In the genomic region with DNA sequence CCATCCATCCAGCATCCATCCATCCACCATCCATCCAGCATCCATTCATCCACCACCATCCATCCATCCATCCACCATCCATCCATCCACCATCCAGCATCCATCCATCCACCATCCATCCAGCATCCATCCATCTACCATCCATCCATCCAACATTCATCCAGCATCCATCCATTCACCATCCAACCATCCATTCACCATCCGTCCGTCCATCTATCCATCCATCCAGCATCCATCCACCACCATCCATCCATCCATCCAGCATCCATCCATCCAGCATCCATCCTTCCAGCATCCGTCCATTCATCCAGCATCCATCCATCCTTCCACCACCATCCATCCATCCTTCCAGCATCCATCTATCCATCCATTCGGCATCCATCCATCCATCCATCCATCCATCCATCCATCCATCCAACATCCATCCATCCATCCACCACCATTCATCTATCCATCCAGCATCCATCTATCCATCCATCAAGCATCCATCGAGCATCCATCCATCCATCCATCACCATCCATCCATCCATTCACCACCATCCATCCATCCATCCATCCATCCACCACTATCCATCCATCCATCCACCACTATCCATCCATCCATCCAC, we compare ENCODE assay signal across 2 cellular contexts.
TF ChIP-seq lines count a peak whose summit lies in the region.

No MANE protein-coding gene starts in this region.

TF ChIP-seq in GM12891, 5 proteins besides CTCF, POLR2A, EP300 and RAD21:
- TF ChIP-seq TAF1 (IDR thresholded peaks at IDR 0.05; ENCODE audit: low read depth, low read length) (no peak), POLR2AphosphoS5 (IDR thresholded peaks at IDR 0.05; ENCODE audit: low read depth, low read length) (no peak), SPI1 (IDR thresholded peaks at IDR 0.05; ENCODE audit: low read depth, low read length) (no peak), POU2F2 (IDR thresholded peaks at IDR 0.05; ENCODE audit: low read depth, low read length) (no peak)

TF ChIP-seq in H1, 55 proteins besides CTCF, POLR2A, EP300 and RAD21:
- TF ChIP-seq, protein P1, sequence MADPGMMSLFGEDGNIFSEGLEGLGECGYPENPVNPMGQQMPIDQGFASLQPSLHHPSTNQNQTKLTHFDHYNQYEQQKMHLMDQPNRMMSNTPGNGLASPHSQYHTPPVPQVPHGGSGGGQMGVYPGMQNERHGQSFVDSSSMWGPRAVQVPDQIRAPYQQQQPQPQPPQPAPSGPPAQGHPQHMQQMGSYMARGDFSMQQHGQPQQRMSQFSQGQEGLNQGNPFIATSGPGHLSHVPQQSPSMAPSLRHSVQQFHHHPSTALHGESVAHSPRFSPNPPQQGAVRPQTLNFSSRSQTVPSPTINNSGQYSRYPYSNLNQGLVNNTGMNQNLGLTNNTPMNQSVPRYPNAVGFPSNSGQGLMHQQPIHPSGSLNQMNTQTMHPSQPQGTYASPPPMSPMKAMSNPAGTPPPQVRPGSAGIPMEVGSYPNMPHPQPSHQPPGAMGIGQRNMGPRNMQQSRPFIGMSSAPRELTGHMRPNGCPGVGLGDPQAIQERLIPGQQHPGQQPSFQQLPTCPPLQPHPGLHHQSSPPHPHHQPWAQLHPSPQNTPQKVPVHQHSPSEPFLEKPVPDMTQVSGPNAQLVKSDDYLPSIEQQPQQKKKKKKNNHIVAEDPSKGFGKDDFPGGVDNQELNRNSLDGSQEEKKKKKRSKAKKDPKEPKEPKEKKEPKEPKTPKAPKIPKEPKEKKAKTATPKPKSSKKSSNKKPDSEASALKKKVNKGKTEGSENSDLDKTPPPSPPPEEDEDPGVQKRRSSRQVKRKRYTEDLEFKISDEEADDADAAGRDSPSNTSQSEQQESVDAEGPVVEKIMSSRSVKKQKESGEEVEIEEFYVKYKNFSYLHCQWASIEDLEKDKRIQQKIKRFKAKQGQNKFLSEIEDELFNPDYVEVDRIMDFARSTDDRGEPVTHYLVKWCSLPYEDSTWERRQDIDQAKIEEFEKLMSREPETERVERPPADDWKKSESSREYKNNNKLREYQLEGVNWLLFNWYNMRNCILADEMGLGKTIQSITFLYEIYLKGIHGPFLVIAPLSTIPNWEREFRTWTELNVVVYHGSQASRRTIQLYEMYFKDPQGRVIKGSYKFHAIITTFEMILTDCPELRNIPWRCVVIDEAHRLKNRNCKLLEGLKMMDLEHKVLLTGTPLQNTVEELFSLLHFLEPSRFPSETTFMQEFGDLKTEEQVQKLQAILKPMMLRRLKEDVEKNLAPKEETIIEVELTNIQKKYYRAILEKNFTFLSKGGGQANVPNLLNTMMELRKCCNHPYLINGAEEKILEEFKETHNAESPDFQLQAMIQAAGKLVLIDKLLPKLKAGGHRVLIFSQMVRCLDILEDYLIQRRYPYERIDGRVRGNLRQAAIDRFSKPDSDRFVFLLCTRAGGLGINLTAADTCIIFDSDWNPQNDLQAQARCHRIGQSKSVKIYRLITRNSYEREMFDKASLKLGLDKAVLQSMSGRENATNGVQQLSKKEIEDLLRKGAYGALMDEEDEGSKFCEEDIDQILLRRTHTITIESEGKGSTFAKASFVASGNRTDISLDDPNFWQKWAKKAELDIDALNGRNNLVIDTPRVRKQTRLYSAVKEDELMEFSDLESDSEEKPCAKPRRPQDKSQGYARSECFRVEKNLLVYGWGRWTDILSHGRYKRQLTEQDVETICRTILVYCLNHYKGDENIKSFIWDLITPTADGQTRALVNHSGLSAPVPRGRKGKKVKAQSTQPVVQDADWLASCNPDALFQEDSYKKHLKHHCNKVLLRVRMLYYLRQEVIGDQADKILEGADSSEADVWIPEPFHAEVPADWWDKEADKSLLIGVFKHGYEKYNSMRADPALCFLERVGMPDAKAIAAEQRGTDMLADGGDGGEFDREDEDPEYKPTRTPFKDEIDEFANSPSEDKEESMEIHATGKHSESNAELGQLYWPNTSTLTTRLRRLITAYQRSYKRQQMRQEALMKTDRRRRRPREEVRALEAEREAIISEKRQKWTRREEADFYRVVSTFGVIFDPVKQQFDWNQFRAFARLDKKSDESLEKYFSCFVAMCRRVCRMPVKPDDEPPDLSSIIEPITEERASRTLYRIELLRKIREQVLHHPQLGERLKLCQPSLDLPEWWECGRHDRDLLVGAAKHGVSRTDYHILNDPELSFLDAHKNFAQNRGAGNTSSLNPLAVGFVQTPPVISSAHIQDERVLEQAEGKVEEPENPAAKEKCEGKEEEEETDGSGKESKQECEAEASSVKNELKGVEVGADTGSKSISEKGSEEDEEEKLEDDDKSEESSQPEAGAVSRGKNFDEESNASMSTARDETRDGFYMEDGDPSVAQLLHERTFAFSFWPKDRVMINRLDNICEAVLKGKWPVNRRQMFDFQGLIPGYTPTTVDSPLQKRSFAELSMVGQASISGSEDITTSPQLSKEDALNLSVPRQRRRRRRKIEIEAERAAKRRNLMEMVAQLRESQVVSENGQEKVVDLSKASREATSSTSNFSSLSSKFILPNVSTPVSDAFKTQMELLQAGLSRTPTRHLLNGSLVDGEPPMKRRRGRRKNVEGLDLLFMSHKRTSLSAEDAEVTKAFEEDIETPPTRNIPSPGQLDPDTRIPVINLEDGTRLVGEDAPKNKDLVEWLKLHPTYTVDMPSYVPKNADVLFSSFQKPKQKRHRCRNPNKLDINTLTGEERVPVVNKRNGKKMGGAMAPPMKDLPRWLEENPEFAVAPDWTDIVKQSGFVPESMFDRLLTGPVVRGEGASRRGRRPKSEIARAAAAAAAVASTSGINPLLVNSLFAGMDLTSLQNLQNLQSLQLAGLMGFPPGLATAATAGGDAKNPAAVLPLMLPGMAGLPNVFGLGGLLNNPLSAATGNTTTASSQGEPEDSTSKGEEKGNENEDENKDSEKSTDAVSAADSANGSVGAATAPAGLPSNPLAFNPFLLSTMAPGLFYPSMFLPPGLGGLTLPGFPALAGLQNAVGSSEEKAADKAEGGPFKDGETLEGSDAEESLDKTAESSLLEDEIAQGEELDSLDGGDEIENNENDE (IDR thresholded peaks at IDR 0.05; ENCODE audit: insufficient replicate concordance, low read length), result no peak
- TF ChIP-seq TAF7 (optimal IDR thresholded peaks at IDR 0.05; ENCODE audit: borderline replicate concordance, low read depth, low read length) (no peak), SP1 (IDR thresholded peaks at IDR 0.05; ENCODE audit: low read depth, low read length) (no peak), NANOG (IDR thresholded peaks at IDR 0.05; ENCODE audit: insufficient read depth, low read depth, low read length, poor library complexity, severe bottlenecking) (no peak), HDAC6 (IDR thresholded peaks at IDR 0.05; ENCODE audit: low read depth, low read length) (no peak), NRF1 (IDR thresholded peaks at IDR 0.05; ENCODE audit: low read depth, low read length) (no peak), JUN (IDR thresholded peaks at IDR 0.05; ENCODE audit: low read depth, low read length) (no peak), HDAC2 (IDR thresholded peaks at IDR 0.05; ENCODE audit: borderline replicate concordance in 1 of 2, low read depth in 2 of 2, low read length in 2 of 2) (no peak), SP2 (IDR thresholded peaks at IDR 0.05; ENCODE audit: low read length) (no peak), RBBP5 (IDR thresholded peaks at IDR 0.05; ENCODE audit: borderline replicate concordance, low read depth, low read length) (no peak), EZH2 (IDR thresholded peaks at IDR 0.05; ENCODE audit: low read depth, low read length, severe bottlenecking) (no peak), JUND (IDR thresholded peaks at IDR 0.05; ENCODE audit: low read length) (no peak), BACH1 (IDR thresholded peaks at IDR 0.05; ENCODE audit: low read length) (no peak), FOSL1 (IDR thresholded peaks at IDR 0.05; ENCODE audit: insufficient read depth, low read depth, low read length) (no peak), KDM5A (IDR thresholded peaks at IDR 0.05; ENCODE audit: low read length) (no peak)
- TF ChIP-seq, protein P2, sequence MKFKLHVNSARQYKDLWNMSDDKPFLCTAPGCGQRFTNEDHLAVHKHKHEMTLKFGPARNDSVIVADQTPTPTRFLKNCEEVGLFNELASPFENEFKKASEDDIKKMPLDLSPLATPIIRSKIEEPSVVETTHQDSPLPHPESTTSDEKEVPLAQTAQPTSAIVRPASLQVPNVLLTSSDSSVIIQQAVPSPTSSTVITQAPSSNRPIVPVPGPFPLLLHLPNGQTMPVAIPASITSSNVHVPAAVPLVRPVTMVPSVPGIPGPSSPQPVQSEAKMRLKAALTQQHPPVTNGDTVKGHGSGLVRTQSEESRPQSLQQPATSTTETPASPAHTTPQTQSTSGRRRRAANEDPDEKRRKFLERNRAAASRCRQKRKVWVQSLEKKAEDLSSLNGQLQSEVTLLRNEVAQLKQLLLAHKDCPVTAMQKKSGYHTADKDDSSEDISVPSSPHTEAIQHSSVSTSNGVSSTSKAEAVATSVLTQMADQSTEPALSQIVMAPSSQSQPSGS (IDR thresholded peaks at IDR 0.05; ENCODE audit: low read length), result no peak
